In the genomic region with DNA sequence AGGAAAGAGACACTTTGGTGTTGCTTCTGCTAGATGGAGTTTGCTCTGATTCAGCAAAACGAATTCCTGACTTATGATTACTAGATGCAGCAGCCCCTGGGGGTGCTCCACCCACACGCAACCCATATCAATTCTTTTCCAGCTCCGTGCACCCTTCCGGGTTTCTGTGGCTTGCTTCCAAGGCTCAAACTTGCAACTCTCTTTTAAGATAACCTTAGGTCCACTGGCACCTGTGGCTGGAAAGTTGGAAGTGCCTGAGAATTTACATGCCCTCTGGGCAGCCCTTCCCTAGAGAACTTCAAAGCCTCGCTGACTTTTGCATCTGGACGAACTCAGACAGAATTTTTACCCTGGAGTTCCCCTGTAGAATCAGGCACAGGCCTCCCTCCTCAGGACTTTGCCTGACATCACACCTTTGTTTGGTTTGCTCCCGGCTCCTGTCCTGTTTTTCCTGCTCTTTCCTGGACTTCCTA, we compare ENCODE assay signal across 11 cellular contexts.
DNase-seq lines count a peak whose midpoint lies in the region; ATAC-seq and TF ChIP-seq lines count a peak whose summit lies in the region.
"Had no signal": no experiment of that assay in that cellular context is flagged by ENCODE, and none has a peak within 500 bp of the region (broad histone marks: within the 10 kb centered on the region; RNA-seq: fewer than 3 reads in every experiment).

No MANE protein-coding gene starts in this region.

- ATAC-seq in upper lobe of right lung: peak; percentile 26

- no peaks in the 10 kb centered on the region for H4K20me1 ChIP-seq in hepatocyte (ENCODE audit: insufficient read depth, poor library complexity, severe bottlenecking)

- 50% methylated on average over 7 of the region's 7 CpGs for WGBS in hepatocyte (ENCODE audit: low lambda C conversion rate, missing lambda C conversion rate)

- TF ChIP-seq CTCF in cardiac muscle cell (IDR thresholded peaks at IDR 0.05; ENCODE audit: low read depth, low read length) (peak; percentile 41), right atrium auricular region (IDR thresholded peaks at IDR 0.05) (no peak), hepatocyte (IDR thresholded peaks at IDR 0.05; ENCODE audit: poor library complexity) (peak; percentile 34), upper lobe of right lung (IDR thresholded peaks at IDR 0.05) (no peak)

- H3K4me2 ChIP-seq in hepatocyte: no peak overlapping the region

- peaks cover 8% of the 10 kb centered on the region for H3K4me1 ChIP-seq in cardiac muscle cell (ENCODE audit: low read depth)
- H3K4me1 ChIP-seq in right atrium auricular region: peaks cover 0 to 8% of the 10 kb centered on the region in 2 donors
- H3K4me1 ChIP-seq in adipocyte (ENCODE audit: control insufficient read depth, insufficient read depth, low read length): peaks cover 36% of the 10 kb centered on the region
- H3K4me1 ChIP-seq in hepatocyte (ENCODE audit: insufficient read depth): peaks cover 14% of the 10 kb centered on the region
- peaks cover 26% of the 10 kb centered on the region for H3K4me1 ChIP-seq in upper lobe of right lung

- peak overlapping the region; percentile 42 for H3K9ac ChIP-seq in adipocyte (ENCODE audit: low read length)

- H3K4me3 ChIP-seq in cardiac muscle cell (no peak overlapping the region), right atrium auricular region (no peak overlapping the region), adipocyte (ENCODE audit: low read length) (peak overlapping the region; percentile 6), hepatocyte (no peak overlapping the region), upper lobe of right lung (no peak overlapping the region)

- no peaks in the 10 kb centered on the region for H3K9me2 ChIP-seq in hepatocyte (replicated peaks; ENCODE audit: insufficient read depth)

- no peaks in the 10 kb centered on the region for H3K27me3 ChIP-seq in cardiac muscle cell
- no peaks in the 10 kb centered on the region for H3K27me3 ChIP-seq in right atrium auricular region
- H3K27me3 ChIP-seq in adipocyte (replicated peaks; ENCODE audit: control insufficient read depth, insufficient read depth, low read length): no peaks in the 10 kb centered on the region
- no peaks in the 10 kb centered on the region for H3K27me3 ChIP-seq in hepatocyte
- H3K27me3 ChIP-seq in upper lobe of right lung: no peaks in the 10 kb centered on the region

- H3K36me3 ChIP-seq in cardiac muscle cell: no peaks in the 10 kb centered on the region
- no peaks in the 10 kb centered on the region for H3K36me3 ChIP-seq in right atrium auricular region
- H3K36me3 ChIP-seq in adipocyte (ENCODE audit: control insufficient read depth, insufficient read depth, low read length, severe bottlenecking): no peaks in the 10 kb centered on the region
- H3K36me3 ChIP-seq in hepatocyte (replicated peaks; ENCODE audit: insufficient read depth, low read depth): no peaks in the 10 kb centered on the region
- no peaks in the 10 kb centered on the region for H3K36me3 ChIP-seq in upper lobe of right lung

- H3K27ac ChIP-seq in cardiac muscle cell (no peak overlapping the region), right atrium auricular region (no peak overlapping the region), hepatocyte (peak overlapping the region; percentile 86), upper lobe of right lung (no peak overlapping the region)

- intact Hi-C loops in upper lobe of right lung (cut with DNase I): no loop called here

- no peak overlapping the region for H2AFZ ChIP-seq in hepatocyte

- DNase-seq in cardiac muscle cell (ENCODE audit: low read depth in 1 of 2, low spot score in 1 of 2): peak; percentile 39 to 69
- DNase-seq in right atrium auricular region (ENCODE audit: low spot score): no peak
- DNase-seq in adipocyte (ENCODE audit: low read depth): peak; percentile 77
- peak; percentile 49 for DNase-seq in hepatocyte (ENCODE audit: low spot score)
- DNase-seq in upper lobe of right lung: no peak
- no peak for DNase-seq in D341Med (ENCODE audit: low spot score)
- no peak for DNase-seq in NCI-H446 (lab: John Stamatoyannopoulos, UW)
- DNase-seq in NCI-H1105 treated with DMSO at 0.1 percent for 48 hours (lab: John Stamatoyannopoulos, UW): no peak
- DNase-seq: activated naive CD4-positive, alpha-beta T cell treated with anti-CD3 and anti-CD28 coated beads for 36 hours; CD4-positive, alpha-beta memory T cell; stimulated activated CD4-positive, alpha-beta T cell treated with anti-CD3 and anti-CD28 coated beads, Interleukin-4, amount 100 ng/mL, for 24 hours had no signal

- H3K9me3 ChIP-seq in cardiac muscle cell (ENCODE audit: low read depth) (no peaks in the 10 kb centered on the region), right atrium auricular region (no peaks in the 10 kb centered on the region), adipocyte (ENCODE audit: control insufficient read depth, low read length) (no peaks in the 10 kb centered on the region), hepatocyte (ENCODE audit: low read depth) (no peaks in the 10 kb centered on the region), upper lobe of right lung (no peaks in the 10 kb centered on the region)

- H3K79me2 ChIP-seq in hepatocyte: no peaks in the 10 kb centered on the region

Comparison
In these comparisons a context has a peak if more than half of its experiments do, and no peak if none do; other contexts are left out.
1. DNase-seq: peak in cardiac muscle cell (2 of 2), adipocyte (single experiment) and hepatocyte (single experiment); none in right atrium auricular region (single experiment), upper lobe of right lung (single experiment), D341Med (single experiment), NCI-H446 (0 of 2) and NCI-H1105 treated with DMSO at 0.1 percent for 48 hours (single experiment).
2. CTCF ChIP-seq: peak in cardiac muscle cell (single experiment) and hepatocyte (single experiment); none in right atrium auricular region (0 of 2) and upper lobe of right lung (single experiment).